In the genomic region with DNA sequence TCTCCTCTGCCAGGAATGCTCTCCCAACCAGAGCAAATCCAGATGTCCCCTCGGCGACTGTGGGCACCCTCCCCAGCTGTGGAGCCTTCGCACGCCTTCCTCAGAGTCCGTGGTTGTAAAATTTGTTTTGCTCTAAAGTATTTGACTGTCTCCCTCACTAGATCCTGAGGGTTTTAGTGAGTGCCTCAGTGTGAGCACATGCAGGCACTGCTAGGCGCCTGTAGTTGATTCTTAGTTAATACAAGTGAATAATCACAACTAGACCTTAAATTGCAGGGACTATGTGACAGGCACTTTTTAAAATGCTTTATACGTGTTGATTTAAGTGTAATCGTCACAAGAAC, we compare ENCODE assay signal across 8 cellular contexts. TPM values are rescaled to one million over a fixed set of nuclear protein-coding genes. Genes with fewer than 3 reads are reported as not detected.
DNase-seq lines count a peak whose midpoint lies in the region; ATAC-seq and TF ChIP-seq lines count a peak whose summit lies in the region.

No MANE protein-coding gene starts in this region.

- H3K4me3 ChIP-seq in OCI-LY3 (ENCODE audit: low read length) (peak overlapping the region; percentile 90), osteoblast (ENCODE audit: insufficient read depth, low read length) (peak overlapping the region; percentile 99)

- H4K20me1 ChIP-seq in OCI-LY3 (ENCODE audit: insufficient read depth, low read length) (peaks cover 28% of the 10 kb centered on the region), osteoblast (ENCODE audit: insufficient read depth, low read length) (peaks cover 30% of the 10 kb centered on the region)

- H3K27ac ChIP-seq in OCI-LY3 (ENCODE audit: low read length) (peak overlapping the region; percentile 47), osteoblast (ENCODE audit: low read depth, low read length) (peak overlapping the region; percentile 89)

- peaks cover 13% of the 10 kb centered on the region for H3K27me3 Mint-ChIP-seq in endothelial cell (ENCODE audit: unreplicated experiment)

- H2AFZ ChIP-seq in OCI-LY3 (ENCODE audit: low read depth, low read length) (peak overlapping the region; percentile 49; the same call in 1 of the 2 replicates), osteoblast (ENCODE audit: low read length) (peak overlapping the region; percentile 82)

- intact Hi-C loops in head of caudate nucleus (cut with DNase I) = no loop called here

- peak overlapping the region; percentile 96 for H3K27ac Mint-ChIP-seq in endothelial cell (ENCODE audit: unreplicated experiment)

- no peaks in the 10 kb centered on the region for H3K9me3 Mint-ChIP-seq in endothelial cell (ENCODE audit: unreplicated experiment)

- peaks cover 27% of the 10 kb centered on the region for H3K4me1 Mint-ChIP-seq in endothelial cell (ENCODE audit: unreplicated experiment)

- H3K9me3 ChIP-seq in OCI-LY3 (ENCODE audit: insufficient read depth, low read length) (no peaks in the 10 kb centered on the region), osteoblast (ENCODE audit: low read depth, low read length) (no peaks in the 10 kb centered on the region)

- DNase-seq in endothelial cell (ENCODE audit: low spot score) (no peak), osteoblast (ENCODE audit: insufficient read length, low spot score, missing footprints) (peak; percentile 91), dedifferentiated amniotic fluid mesenchymal stem cell (ENCODE audit: extremely low spot score) (no peak), iPS-NIHi7 (ENCODE audit: extremely low spot score) (no peak), head of caudate nucleus (no peak)

- ATAC-seq in GM19043 (IDR thresholded peaks at IDR 0.05; ENCODE audit: low read depth, unreplicated experiment) = peak; percentile 16
- ATAC-seq in HG02884 (IDR thresholded peaks at IDR 0.05; ENCODE audit: unreplicated experiment) = no peak

- H3K4me2 ChIP-seq in OCI-LY3 (ENCODE audit: low read length) (peak overlapping the region; percentile 91), osteoblast (ENCODE audit: insufficient read depth, low read length) (peak overlapping the region; percentile 92)

- H3K36me3 ChIP-seq in OCI-LY3 (replicated peaks; ENCODE audit: low read depth, low read length) (no peaks in the 10 kb centered on the region), osteoblast (ENCODE audit: insufficient read depth, low read length) (no peaks in the 10 kb centered on the region)

- TF ChIP-seq CTCF in OCI-LY3 (IDR thresholded peaks at IDR 0.05; ENCODE audit: low read depth, low read length) (no peak), endothelial cell (IDR thresholded peaks at IDR 0.05; ENCODE audit: unreplicated experiment) (no peak), osteoblast (IDR thresholded peaks at IDR 0.05; ENCODE audit: extremely low read depth, low read depth, low read length) (no peak)

- H3K79me2 ChIP-seq in OCI-LY3 (ENCODE audit: low read length) = peaks cover 45% of the 10 kb centered on the region
- peaks cover 51% of the 10 kb centered on the region for H3K79me2 ChIP-seq in osteoblast (ENCODE audit: insufficient read depth, low read length)

- H3K4me1 ChIP-seq in OCI-LY3 (ENCODE audit: low read length) = peaks cover 22% of the 10 kb centered on the region
- H3K4me1 ChIP-seq in osteoblast (ENCODE audit: insufficient read depth, low read length) = peaks cover 30% of the 10 kb centered on the region

- H3K4me3 Mint-ChIP-seq in endothelial cell (ENCODE audit: unreplicated experiment) = peak overlapping the region; percentile 99

- H3K27me3 ChIP-seq in OCI-LY3 (ENCODE audit: low read depth, low read length) = peaks cover 13% of the 10 kb centered on the region
- peaks cover 4% of the 10 kb centered on the region for H3K27me3 ChIP-seq in osteoblast (ENCODE audit: insufficient read depth, low read length)

- peak overlapping the region; percentile 82 for H3K9ac ChIP-seq in OCI-LY3 (ENCODE audit: low read length)

- peaks cover 12% of the 10 kb centered on the region for H3K36me3 Mint-ChIP-seq in endothelial cell (ENCODE audit: low read depth, unreplicated experiment)

RNA-seq across cellular contexts. Expression of gene MTCH1, which starts 0.7 kb away (rescaled TPM):
- total RNA-seq in endothelial cell (ENCODE audit: unreplicated experiment) (304 TPM), osteoblast (183 and 185 TPM in 2 replicates)

RNA-seq across cellular contexts. Expression of gene FGD2, which starts 18.8 kb away (rescaled TPM):
- total RNA-seq in endothelial cell (ENCODE audit: unreplicated experiment) (0.10 TPM), osteoblast (under 0.01 TPM in 2 replicates)

RNA-seq across cellular contexts. Expression of gene PI16, which starts 32.1 kb away (rescaled TPM):
- total RNA-seq in endothelial cell (ENCODE audit: unreplicated experiment) = 20.5 TPM
- 1.8 TPM in 2 replicates for total RNA-seq in osteoblast
